In the genomic region with DNA sequence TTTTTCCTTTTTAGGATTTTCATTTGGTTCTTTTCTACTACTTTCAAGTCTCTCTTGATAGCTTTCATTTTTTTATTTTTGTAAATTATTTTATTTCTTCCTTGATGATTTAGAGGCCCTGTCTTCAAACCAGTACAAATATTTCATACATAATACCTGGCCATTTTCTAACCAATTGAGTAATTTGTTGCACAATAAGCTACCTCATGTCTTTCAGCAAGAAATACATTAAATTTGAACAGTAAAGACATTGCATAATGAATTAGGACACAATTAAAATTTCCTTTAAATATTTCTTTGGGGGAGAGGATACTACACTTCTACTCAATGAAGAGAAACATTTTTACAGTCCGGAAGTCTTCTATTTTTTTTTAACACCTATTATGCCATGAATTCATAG, we compare ENCODE assay signal across 1 cellular context.
A peak's percentile ranks its signal among the peaks of the same experiment; 100 is the strongest.
TF ChIP-seq lines count a peak whose summit lies in the region.

No MANE protein-coding gene starts in this region.

TF ChIP-seq in HepG2, 621 proteins besides CTCF, POLR2A, EP300 and RAD21:
- TF ChIP-seq, protein P1, sequence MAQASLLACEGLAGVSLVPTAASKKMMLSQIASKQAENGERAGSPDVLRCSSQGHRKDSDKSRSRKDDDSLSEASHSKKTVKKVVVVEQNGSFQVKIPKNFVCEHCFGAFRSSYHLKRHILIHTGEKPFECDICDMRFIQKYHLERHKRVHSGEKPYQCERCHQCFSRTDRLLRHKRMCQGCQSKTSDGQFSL (CRISPR knock-in tag; IDR thresholded peaks at IDR 0.05): no peak
- TF ChIP-seq CEBPB (IDR thresholded peaks at IDR 0.05; ENCODE audit: borderline replicate concordance, low read depth, low read length): peak; percentile 57; the same call in 1 of the 2 replicates
- TF ChIP-seq NPAS2 (CRISPR knock-in tag; IDR thresholded peaks at IDR 0.05; ENCODE audit: borderline replicate concordance): no peak
TF ChIP-seq in HepG2: peak in this region for 1.
